In genomic region chr5:168931638-168932345, GRCh38 we compare ENCODE assay signal across 9 cellular contexts.
A peak's percentile ranks its signal among the peaks of the same experiment; 100 is the strongest.
DNase-seq lines count a peak whose midpoint lies in the region; ATAC-seq and TF ChIP-seq lines count a peak whose summit lies in the region.
"Had no signal": no experiment of that assay in that cellular context is flagged by ENCODE, and none has a peak within 500 bp of the region (broad histone marks: within the 10 kb centered on the region; RNA-seq: fewer than 3 reads in every experiment).

No MANE protein-coding gene starts in this region.

- DNase-seq in epithelial cell of esophagus (ENCODE audit: low read depth): peak; percentile 78
- no peak for DNase-seq in smooth muscle cell (lab: John Stamatoyannopoulos, UW; ENCODE audit: unreplicated experiment)
- DNase-seq in DMS 273 (lab: John Stamatoyannopoulos, UW; ENCODE audit: unreplicated experiment): no peak
- DNase-seq in KG1 (lab: John Stamatoyannopoulos, UW): no peak
- no peak for DNase-seq in mesenteric fat pad (ENCODE audit: low spot score)
- DNase-seq: activated effector memory CD4-positive, alpha-beta T cell treated with anti-CD3 and anti-CD28 coated beads, Interleukin-2, amount 50 U/mL, for 16 hours had no signal

- peaks cover 17% of the 10 kb centered on the region for H3F3A ChIP-seq in smooth muscle cell (ENCODE audit: low read depth)

- H3K36me3 ChIP-seq in smooth muscle cell (ENCODE audit: low read depth): no peaks in the 10 kb centered on the region

- 40% methylated on average over 8 of the region's 8 CpGs for WGBS in smooth muscle cell (ENCODE audit: low lambda C conversion rate)

- H3K27ac ChIP-seq in smooth muscle cell (ENCODE audit: low read depth): peak overlapping the region; percentile 73

- no peak overlapping the region for H3K4me3 ChIP-seq in epithelial cell of esophagus (ENCODE audit: low read length)
- no peak overlapping the region for H3K4me3 ChIP-seq in smooth muscle cell

- H4K20me1 ChIP-seq in smooth muscle cell (ENCODE audit: low read depth): no peaks in the 10 kb centered on the region

- H3K79me2 ChIP-seq in smooth muscle cell (ENCODE audit: low read depth): no peaks in the 10 kb centered on the region

- H3K9me3 ChIP-seq in smooth muscle cell (replicated peaks; ENCODE audit: low read depth): no peaks in the 10 kb centered on the region

- H3K9ac ChIP-seq in smooth muscle cell (ENCODE audit: low read depth): peak overlapping the region; percentile 48

- H2AFZ ChIP-seq in smooth muscle cell (ENCODE audit: low read depth): no peak overlapping the region

- no peaks in the 10 kb centered on the region for H3K27me3 ChIP-seq in smooth muscle cell (ENCODE audit: low read depth)

- peaks cover 7% of the 10 kb centered on the region for H3K4me1 ChIP-seq in smooth muscle cell (ENCODE audit: low read depth)

- TF ChIP-seq CTCF in epithelial cell of esophagus (IDR thresholded peaks at IDR 0.05; ENCODE audit: insufficient read depth, low read depth, low read length, missing control alignments) (no peak), smooth muscle cell (IDR thresholded peaks at IDR 0.05; ENCODE audit: borderline replicate concordance, insufficient read depth, poor library complexity, severe bottlenecking) (no peak)

- ATAC-seq in GM18519 (IDR thresholded peaks at IDR 0.05; ENCODE audit: low FRiP score, unreplicated experiment) (peak; percentile 85), HG03565 (IDR thresholded peaks at IDR 0.05; ENCODE audit: unreplicated experiment) (peak; percentile 72)
- ATAC-seq: HepG2 had no signal

- H3K4me2 ChIP-seq in smooth muscle cell: peak overlapping the region; percentile 43
